Comparison of ENCODE assay signal across 15 cellular contexts in the genomic region with DNA sequence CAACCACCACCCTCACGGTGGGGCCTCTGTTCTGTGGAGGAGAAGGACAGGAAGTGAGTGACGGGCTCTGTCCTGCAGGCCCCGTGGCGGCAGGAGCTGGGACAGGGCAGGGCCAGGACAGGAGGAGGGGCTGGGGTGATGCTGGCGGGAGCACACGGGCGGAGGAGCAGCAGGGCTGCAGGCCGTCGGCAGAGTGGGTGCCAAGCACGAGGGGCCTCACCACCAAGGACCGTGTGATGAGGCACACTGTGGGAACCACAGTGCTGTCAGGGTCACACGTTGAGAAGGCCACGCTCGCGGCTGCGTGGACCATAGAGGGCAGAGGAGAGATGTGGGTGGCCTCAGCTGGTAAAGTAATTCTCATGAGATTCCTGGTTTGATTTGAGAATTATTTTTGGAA. TPM values are rescaled to one million over a fixed set of nuclear protein-coding genes. Genes with fewer than 3 reads are reported as not detected.
A peak's percentile ranks its signal among the peaks of the same experiment; 100 is the strongest.
DNase-seq lines count a peak whose midpoint lies in the region; ATAC-seq, FAIRE-seq and TF ChIP-seq lines count a peak whose summit lies in the region.
"Had no signal": no experiment of that assay in that cellular context is flagged by ENCODE, and none has a peak within 500 bp of the region (broad histone marks: within the 10 kb centered on the region; RNA-seq: fewer than 3 reads in every experiment).

No MANE protein-coding gene starts in this region.

- 85% methylated on average over 16 of the region's 16 CpGs for WGBS in GM12878 (ENCODE audit: insufficient coverage, insufficient replicate concordance, low lambda C conversion rate, missing lambda C conversion rate)

- no peak for TF ChIP-seq POLR2A in GM12878 (IDR thresholded peaks at IDR 0.05; ENCODE audit: low read depth, low read length)

- H4K20me1 ChIP-seq in GM12878 (ENCODE audit: control insufficient read depth, insufficient read depth) = no peaks in the 10 kb centered on the region
- H4K20me1 ChIP-seq in osteoblast (ENCODE audit: insufficient read depth, low read length) = peaks cover 2% of the 10 kb centered on the region

- H3K4me3 Mint-ChIP-seq in activated naive CD8-positive, alpha-beta T cell treated with anti-CD3 and anti-CD28 coated beads for 36 hours = no peak overlapping the region
- no peak overlapping the region for H3K4me3 Mint-ChIP-seq in activated naive CD8-positive, alpha-beta T cell treated with anti-CD3 and anti-CD28 coated beads, Interleukin-2, amount 50 U/mL, for 24 hours
- H3K4me3 Mint-ChIP-seq: CD4-positive, CD25-positive, alpha-beta regulatory T cell; GM23338; IgD-negative memory B cell had no signal

- H3K9me3 ChIP-seq in GM12878 (replicated peaks; ENCODE audit: control insufficient read depth, insufficient read depth, low read length) (no peaks in the 10 kb centered on the region), osteoblast (ENCODE audit: low read depth, low read length) (no peaks in the 10 kb centered on the region)
- H3K9me3 ChIP-seq: BLaER1 treated with 17β-estradiol and CSF1 and Interleukin-3, amounts not matched to agents 10 nM and 100 nM; HAP-1 had no signal

- H3K4me2 ChIP-seq in GM12878 (ENCODE audit: control insufficient read depth, insufficient read depth) (no peak overlapping the region), osteoblast (ENCODE audit: insufficient read depth, low read length) (no peak overlapping the region)
- H3K4me2 ChIP-seq: GM23338 had no signal

- RAD21 ChIA-PET in GM12878 (lab: Charles Lee; ENCODE audit: unreplicated experiment) = interaction anchor here (1.3 kb wide), 1 partner anchor 9 kb away, joined by 3 read pairs; no protein-coding TSS in a partner anchor

- no peak for TF ChIP-seq EP300 in GM12878 (IDR thresholded peaks at IDR 0.05; ENCODE audit: borderline replicate concordance in 1 of 2, control insufficient read depth in 1 of 2, low read depth in 2 of 2, low read length in 2 of 2)

- H3K36me3 ChIP-seq in GM12878 (ENCODE audit: control insufficient read depth in 2 of 2, insufficient read depth in 2 of 2, low read length in 1 of 2) (peaks cover 5 to 31% of the 10 kb centered on the region in 2 experiments; a peak in 3 of 4 replicates), osteoblast (ENCODE audit: insufficient read depth, low read length) (peaks cover 17% of the 10 kb centered on the region)

- SMC1A ChIA-PET in GM12878 (lab: Charles Lee; ENCODE audit: uncharacterized antibody, unreplicated experiment) = no interaction called here

- H3K27me3 ChIP-seq in GM12878 (replicated peaks in 1 of 2; ENCODE audit: control insufficient read depth in 2 of 2, insufficient read depth in 2 of 2, low read length in 1 of 2) (no peaks in the 10 kb centered on the region), osteoblast (ENCODE audit: insufficient read depth, low read length) (no peaks in the 10 kb centered on the region)
- H3K27me3 ChIP-seq: BLaER1 treated with 17β-estradiol and CSF1 and Interleukin-3, amounts not matched to agents 10 nM and 100 nM had no signal

- ATAC-seq in activated naive CD8-positive, alpha-beta T cell treated with anti-CD3 and anti-CD28 coated beads, Interleukin-2, amount 50 U/mL, for 24 hours = no peak
- no peak for ATAC-seq in GM12878

- CTCF ChIA-PET in GM12878 (lab: Yijun Ruan, JAX) = no interaction called here

- H2AFZ ChIP-seq in GM12878 (ENCODE audit: control insufficient read depth, low read depth, low read length) (no peak overlapping the region), osteoblast (ENCODE audit: low read length) (no peak overlapping the region)
- H2AFZ ChIP-seq: GM23338 had no signal

- H3K27me3 Mint-ChIP-seq in activated naive CD8-positive, alpha-beta T cell treated with anti-CD3 and anti-CD28 coated beads for 36 hours = no peaks in the 10 kb centered on the region
- H3K27me3 Mint-ChIP-seq in activated naive CD8-positive, alpha-beta T cell treated with anti-CD3 and anti-CD28 coated beads, Interleukin-2, amount 50 U/mL, for 24 hours = no peaks in the 10 kb centered on the region
- H3K27me3 Mint-ChIP-seq: CD4-positive, CD25-positive, alpha-beta regulatory T cell; IgD-negative memory B cell had no signal

- no peak overlapping the region for H3K27ac ChIP-seq in GM12878 (ENCODE audit: control insufficient read depth, insufficient read depth)
- H3K27ac ChIP-seq in osteoblast (ENCODE audit: low read depth, low read length) = no peak overlapping the region
- H3K27ac ChIP-seq: 22Rv1; BLaER1 treated with 17β-estradiol and CSF1 and Interleukin-3, amounts not matched to agents 10 nM and 100 nM had no signal

- peaks cover 26% of the 10 kb centered on the region for H3K36me3 Mint-ChIP-seq in activated naive CD8-positive, alpha-beta T cell treated with anti-CD3 and anti-CD28 coated beads for 36 hours
- H3K36me3 Mint-ChIP-seq in activated naive CD8-positive, alpha-beta T cell treated with anti-CD3 and anti-CD28 coated beads, Interleukin-2, amount 50 U/mL, for 24 hours (ENCODE audit: low read depth) = peaks cover 27% of the 10 kb centered on the region
- H3K36me3 Mint-ChIP-seq: IgD-negative memory B cell had no signal

- H3K4me1 ChIP-seq in GM12878 (ENCODE audit: control insufficient read depth, insufficient read depth, low read length) = no peaks in the 10 kb centered on the region; the same call in 1 of the 2 replicates
- H3K4me1 ChIP-seq in osteoblast (ENCODE audit: insufficient read depth, low read length) = no peaks in the 10 kb centered on the region
- H3K4me1 ChIP-seq: HAP-1 had no signal

- POLR2A ChIA-PET in GM12878 (lab: Charles Lee) = interaction anchor here (0.5 kb wide), 1 partner anchor 26 kb away, joined by 3 read pairs; no protein-coding TSS in a partner anchor

- no peak overlapping the region for H3K9ac ChIP-seq in GM12878 (ENCODE audit: control insufficient read depth, insufficient read depth, low read length)

- peaks cover 21% of the 10 kb centered on the region for H3K79me2 ChIP-seq in GM12878 (ENCODE audit: control insufficient read depth, insufficient read depth, low read length)
- peaks cover 53% of the 10 kb centered on the region for H3K79me2 ChIP-seq in osteoblast (ENCODE audit: insufficient read depth, low read length)

- peaks cover 10% of the 10 kb centered on the region for H3K4me1 Mint-ChIP-seq in activated naive CD8-positive, alpha-beta T cell treated with anti-CD3 and anti-CD28 coated beads for 36 hours
- peaks cover 15% of the 10 kb centered on the region for H3K4me1 Mint-ChIP-seq in activated naive CD8-positive, alpha-beta T cell treated with anti-CD3 and anti-CD28 coated beads, Interleukin-2, amount 50 U/mL, for 24 hours
- H3K4me1 Mint-ChIP-seq: GM23338 had no signal

- H3K27ac Mint-ChIP-seq in activated naive CD8-positive, alpha-beta T cell treated with anti-CD3 and anti-CD28 coated beads for 36 hours = peak overlapping the region; percentile 63
- H3K27ac Mint-ChIP-seq in activated naive CD8-positive, alpha-beta T cell treated with anti-CD3 and anti-CD28 coated beads, Interleukin-2, amount 50 U/mL, for 24 hours = no peak overlapping the region
- H3K27ac Mint-ChIP-seq: CD4-positive, CD25-positive, alpha-beta regulatory T cell; GM23338 had no signal

- in situ Hi-C loops in GM12878 (cut with MboI) = no loop called here

- no peak for FAIRE-seq in GM12878 (lab: Jason Lieb, UNC)
- FAIRE-seq: GM18507 had no signal

- intact Hi-C loops in GM12878 (cut with micrococcal nuclease; ENCODE audit: unreplicated experiment) = no loop called here

- TF ChIP-seq RAD21 in GM12878 (IDR thresholded peaks at IDR 0.05; ENCODE audit: insufficient read depth, low read depth, low read length) = no peak

- DNase-seq in activated naive CD8-positive, alpha-beta T cell treated with anti-CD3 and anti-CD28 coated beads for 36 hours = no peak
- no peak for DNase-seq in activated naive CD8-positive, alpha-beta T cell treated with anti-CD3 and anti-CD28 coated beads, Interleukin-2, amount 50 U/mL, for 24 hours
- DNase-seq in GM12878 (ENCODE audit: low read depth, low spot score) (no peak), osteoblast (ENCODE audit: insufficient read length, low spot score, missing footprints) (peak; percentile 72), hypothalamus (lab: John Stamatoyannopoulos, UW) (no peak), NOMO-1 treated with DMSO at 0.1 percent for 48 hours (lab: John Stamatoyannopoulos, UW; ENCODE audit: unreplicated experiment) (no peak)
- DNase-seq: CD4-positive, CD25-positive, alpha-beta regulatory T cell; DMS 273 treated with DMSO at 0.1 percent for 48 hours had no signal

- H3K4me3 ChIP-seq in GM12878 (no peak overlapping the region), osteoblast (ENCODE audit: insufficient read depth, low read length) (no peak overlapping the region)
- H3K4me3 ChIP-seq: BLaER1 treated with 17β-estradiol and CSF1 and Interleukin-3, amounts not matched to agents 10 nM and 100 nM; GM23338; HAP-1 had no signal

- H3K9me3 Mint-ChIP-seq in activated naive CD8-positive, alpha-beta T cell treated with anti-CD3 and anti-CD28 coated beads for 36 hours = no peaks in the 10 kb centered on the region
- H3K9me3 Mint-ChIP-seq in activated naive CD8-positive, alpha-beta T cell treated with anti-CD3 and anti-CD28 coated beads, Interleukin-2, amount 50 U/mL, for 24 hours = no peaks in the 10 kb centered on the region
- H3K9me3 Mint-ChIP-seq: CD4-positive, CD25-positive, alpha-beta regulatory T cell; GM23338; IgD-negative memory B cell had no signal

- TF ChIP-seq CTCF in GM12878 (IDR thresholded peaks at IDR 0.05 in 2 of 3, conservative IDR thresholded peaks at IDR 0.05 in 1 of 3; ENCODE audit: control insufficient read depth in 2 of 3, extremely low read depth in 1 of 3, insufficient read depth in 1 of 3, low read depth in 3 of 3, low read length in 3 of 3) = no peak
- no peak for TF ChIP-seq CTCF in osteoblast (IDR thresholded peaks at IDR 0.05; ENCODE audit: extremely low read depth, low read depth, low read length)

- no TSS peak for BruUV-seq in GM12878 (replicated peaks; lab: Mats Ljungman, UMichigan)

RNA-seq across cellular contexts. Expression of a gene that starts 8.5 kb away (rescaled TPM):
- 1 to 10 TPM; 5.0 to 6.0 TPM for total RNA-seq in activated naive CD8-positive, alpha-beta T cell treated with anti-CD3 and anti-CD28 coated beads for 36 hours
- total RNA-seq in GM12878 (2013; cell fraction: nucleolus; rRNA removed) = not detected in 2 replicates
- total RNA-seq in GM12878 (2014; rRNA removed) (2.8 and 4.4 TPM in 2 replicates), GM12878 (2014; rRNA removed; fragmentation: Illumina TruSeq; extraction: Trizol) (0.32 and 0.36 TPM in 2 replicates), GM12878 (2021) (6.4 and 16.0 TPM in 2 replicates), osteoblast (5.1 and 5.6 TPM in 2 replicates)
- 5.6 TPM for polyA plus RNA-seq in GM12878 (2011; ENCODE audit: low read depth)
- polyA plus RNA-seq in GM12878 (2011; rRNA removed) (2.0 and 2.2 TPM in 2 replicates), GM12878 (2014; fragmentation: Illumina TruSeq; extraction: Trizol) (0.18 TPM in 1 of 2 replicates, not detected in the other), GM12878 (2014; fragmentation: Nextera tagmentation; extraction: Ambion mirVana) (1 to 10 TPM in 1 of 2 experiments, not detected in 1; 1.0 TPM), GM12878 (2014; rRNA removed) (2.4 and 7.1 TPM in 2 replicates), GM12878 (2016; fragmentation: Nextera tagmentation; extraction: Ambion mirVana) (10 to 100 TPM; 14.0 to 16.0 TPM)
- polyA plus RNA-seq in GM12878 (2011; cell fraction: cytosol; rRNA removed) = 8.5 and 9.4 TPM in 2 replicates
- polyA plus RNA-seq in GM12878 (2011; cell fraction: nucleus; rRNA removed) = 10.9 and 11.6 TPM in 2 replicates
- 4.7 and 8.2 TPM in 2 replicates for polyA plus RNA-seq in GM12878 (2012)
- 2.0 TPM in 1 of 2 replicates, not detected in the other for polyA minus RNA-seq in GM12878 (2011; rRNA and poly(A)+ RNA removed)
- 4.2 TPM in 1 of 2 replicates, not detected in the other for polyA minus RNA-seq in GM12878 (2011; cell fraction: cytosol; rRNA and poly(A)+ RNA removed)
- polyA minus RNA-seq in GM12878 (2011; cell fraction: nucleus; rRNA and poly(A)+ RNA removed) = not detected in 2 replicates

RNA-seq across cellular contexts. Expression of a gene that starts 8.9 kb away (rescaled TPM):
- 100 to 1,000 TPM; 143 to 152 TPM for total RNA-seq in activated naive CD8-positive, alpha-beta T cell treated with anti-CD3 and anti-CD28 coated beads for 36 hours
- total RNA-seq in GM12878 (2013; cell fraction: nucleolus; rRNA removed) = 43.3 and 47.4 TPM in 2 replicates
- total RNA-seq in GM12878 (2014; rRNA removed) (78.5 and 86.1 TPM in 2 replicates), GM12878 (2014; rRNA removed; fragmentation: Illumina TruSeq; extraction: Trizol) (33.9 and 39.4 TPM in 2 replicates), GM12878 (2021) (99.8 and 110 TPM in 2 replicates), osteoblast (24.2 and 27.5 TPM in 2 replicates)
- 19.5 TPM for polyA plus RNA-seq in GM12878 (2011; ENCODE audit: low read depth)
- polyA plus RNA-seq in GM12878 (2011; rRNA removed) (18.4 and 31.9 TPM in 2 replicates), GM12878 (2014; fragmentation: Illumina TruSeq; extraction: Trizol) (22.7 and 36.9 TPM in 2 replicates), GM12878 (2014; fragmentation: Nextera tagmentation; extraction: Ambion mirVana) (10 to 100 TPM in 1 of 2 experiments, 1 to 10 TPM in 1; 5.0 to 16.9 TPM), GM12878 (2014; rRNA removed) (80.3 and 84.2 TPM in 2 replicates), GM12878 (2016; fragmentation: Nextera tagmentation; extraction: Ambion mirVana) (10 to 100 TPM; 81.7 to 85.8 TPM)
- 52.9 and 83.1 TPM in 2 replicates for polyA plus RNA-seq in GM12878 (2011; cell fraction: cytosol; rRNA removed)
- 135 and 170 TPM in 2 replicates for polyA plus RNA-seq in GM12878 (2011; cell fraction: nucleus; rRNA removed)
- polyA plus RNA-seq in GM12878 (2012) = 46.8 and 48.7 TPM in 2 replicates
- polyA minus RNA-seq in GM12878 (2011; rRNA and poly(A)+ RNA removed) = 26.8 and 64.7 TPM in 2 replicates
- 31.8 and 32.3 TPM in 2 replicates for polyA minus RNA-seq in GM12878 (2011; cell fraction: cytosol; rRNA and poly(A)+ RNA removed)
- polyA minus RNA-seq in GM12878 (2011; cell fraction: nucleus; rRNA and poly(A)+ RNA removed) = 26.2 and 40.9 TPM in 2 replicates

RNA-seq across cellular contexts. Expression of a gene that starts 9.4 kb away (rescaled TPM):
- 10 to 100 TPM; 59.3 to 62.6 TPM for total RNA-seq in activated naive CD8-positive, alpha-beta T cell treated with anti-CD3 and anti-CD28 coated beads for 36 hours
- total RNA-seq in GM12878 (2013; cell fraction: nucleolus; rRNA removed) = 34.3 and 36.8 TPM in 2 replicates
- total RNA-seq in GM12878 (2014; rRNA removed) = 32.2 and 34.9 TPM in 2 replicates
- 5.5 and 5.7 TPM in 2 replicates for total RNA-seq in GM12878 (2014; rRNA removed; fragmentation: Illumina TruSeq; extraction: Trizol)
- 54.7 and 57.5 TPM in 2 replicates for total RNA-seq in GM12878 (2021)
- 10.2 TPM for polyA plus RNA-seq in GM12878 (2011; ENCODE audit: low read depth)
- 2.3 and 7.6 TPM in 2 replicates for polyA plus RNA-seq in GM12878 (2011; rRNA removed)
- polyA plus RNA-seq in GM12878 (2011; cell fraction: cytosol; rRNA removed) = 15.1 and 25.7 TPM in 2 replicates
- 221 and 276 TPM in 2 replicates for polyA plus RNA-seq in GM12878 (2011; cell fraction: nucleus; rRNA removed)
- 30.4 and 36.1 TPM in 2 replicates for polyA plus RNA-seq in GM12878 (2012)
- 0.44 and 3.4 TPM in 2 replicates for polyA plus RNA-seq in GM12878 (2014; fragmentation: Illumina TruSeq; extraction: Trizol)
- under 1 TPM; 0.08 to 0.55 TPM for polyA plus RNA-seq in GM12878 (2014; fragmentation: Nextera tagmentation; extraction: Ambion mirVana)
- 49.4 and 61.2 TPM in 2 replicates for polyA plus RNA-seq in GM12878 (2014; rRNA removed)
- 10 to 100 TPM; 36.2 to 39.5 TPM for polyA plus RNA-seq in GM12878 (2016; fragmentation: Nextera tagmentation; extraction: Ambion mirVana)
- polyA minus RNA-seq in GM12878 (2011; rRNA and poly(A)+ RNA removed) = 9.9 and 19.8 TPM in 2 replicates
- polyA minus RNA-seq in GM12878 (2011; cell fraction: cytosol; rRNA and poly(A)+ RNA removed) = 12.6 and 15.1 TPM in 2 replicates
- 37.8 and 63.0 TPM in 2 replicates for polyA minus RNA-seq in GM12878 (2011; cell fraction: nucleus; rRNA and poly(A)+ RNA removed)
- 56.8 and 60.7 TPM in 2 replicates for total RNA-seq in osteoblast

RNA-seq across cellular contexts. Expression of a gene that starts 12.9 kb away (rescaled TPM):
- 10 to 100 TPM; 75.7 to 76.8 TPM for total RNA-seq in activated naive CD8-positive, alpha-beta T cell treated with anti-CD3 and anti-CD28 coated beads for 36 hours
- total RNA-seq in GM12878 (2013; cell fraction: nucleolus; rRNA removed) = 57.1 and 63.5 TPM in 2 replicates
- 39.8 and 40.8 TPM in 2 replicates for total RNA-seq in GM12878 (2014; rRNA removed)
- 8.9 and 9.8 TPM in 2 replicates for total RNA-seq in GM12878 (2014; rRNA removed; fragmentation: Illumina TruSeq; extraction: Trizol)
- 53.2 and 53.9 TPM in 2 replicates for total RNA-seq in GM12878 (2021)
- polyA plus RNA-seq in GM12878 (2011; ENCODE audit: low read depth) = 9.5 TPM
- 8.8 and 21.0 TPM in 2 replicates for polyA plus RNA-seq in GM12878 (2011; rRNA removed)
- polyA plus RNA-seq in GM12878 (2011; cell fraction: cytosol; rRNA removed) = 29.5 and 58.9 TPM in 2 replicates
- polyA plus RNA-seq in GM12878 (2011; cell fraction: nucleus; rRNA removed) = 283 and 296 TPM in 2 replicates
- polyA plus RNA-seq in GM12878 (2012) = 32.9 and 38.1 TPM in 2 replicates
- 3.0 and 5.6 TPM in 2 replicates for polyA plus RNA-seq in GM12878 (2014; fragmentation: Illumina TruSeq; extraction: Trizol)
- polyA plus RNA-seq in GM12878 (2014; fragmentation: Nextera tagmentation; extraction: Ambion mirVana) = under 1 TPM; 0.42 to 0.91 TPM
- 55.7 and 57.8 TPM in 2 replicates for polyA plus RNA-seq in GM12878 (2014; rRNA removed)
- polyA plus RNA-seq in GM12878 (2016; fragmentation: Nextera tagmentation; extraction: Ambion mirVana) = 10 to 100 TPM; 28.3 to 37.7 TPM
- polyA minus RNA-seq in GM12878 (2011; rRNA and poly(A)+ RNA removed) = 12.4 and 23.6 TPM in 2 replicates
- polyA minus RNA-seq in GM12878 (2011; cell fraction: cytosol; rRNA and poly(A)+ RNA removed) = 11.2 and 12.8 TPM in 2 replicates
- polyA minus RNA-seq in GM12878 (2011; cell fraction: nucleus; rRNA and poly(A)+ RNA removed) = 22.4 and 35.5 TPM in 2 replicates
- 14.4 and 30.0 TPM in 2 replicates for total RNA-seq in osteoblast

RNA-seq across cellular contexts. Expression of a gene that starts 28.8 kb away (rescaled TPM):
- 10 to 100 TPM; 15.1 to 15.9 TPM for total RNA-seq in activated naive CD8-positive, alpha-beta T cell treated with anti-CD3 and anti-CD28 coated beads for 36 hours
- total RNA-seq in GM12878 (2013; cell fraction: nucleolus; rRNA removed) = 2.3 and 2.6 TPM in 2 replicates
- total RNA-seq in GM12878 (2014; rRNA removed) (1.3 and 1.5 TPM in 2 replicates), GM12878 (2014; rRNA removed; fragmentation: Illumina TruSeq; extraction: Trizol) (0.32 and 0.63 TPM in 2 replicates), GM12878 (2021) (1.1 and 1.7 TPM in 2 replicates), osteoblast (0.29 and 0.72 TPM in 2 replicates)
- polyA plus RNA-seq in GM12878 (2011; ENCODE audit: low read depth) = 0.26 TPM
- polyA plus RNA-seq in GM12878 (2011; rRNA removed) (not detected in 2 replicates), GM12878 (2014; fragmentation: Illumina TruSeq; extraction: Trizol) (0.59 and 0.65 TPM in 2 replicates), GM12878 (2014; fragmentation: Nextera tagmentation; extraction: Ambion mirVana) (under 1 TPM in 1 of 2 experiments, not detected in 1; 0.05 TPM), GM12878 (2014; rRNA removed) (1.8 and 2.2 TPM in 2 replicates), GM12878 (2016; fragmentation: Nextera tagmentation; extraction: Ambion mirVana) (1 to 10 TPM in 1 of 2 experiments, under 1 TPM in 1; 0.72 to 1.1 TPM)
- polyA plus RNA-seq in GM12878 (2011; cell fraction: cytosol; rRNA removed) = 0.01 and 0.03 TPM in 2 replicates
- polyA plus RNA-seq in GM12878 (2011; cell fraction: nucleus; rRNA removed) = 0.03 and 0.04 TPM in 2 replicates
- 1.5 and 1.9 TPM in 2 replicates for polyA plus RNA-seq in GM12878 (2012)
- polyA minus RNA-seq in GM12878 (2011; rRNA and poly(A)+ RNA removed) = not detected in 2 replicates
- 0.31 TPM in 1 of 2 replicates, not detected in the other for polyA minus RNA-seq in GM12878 (2011; cell fraction: cytosol; rRNA and poly(A)+ RNA removed)
- polyA minus RNA-seq in GM12878 (2011; cell fraction: nucleus; rRNA and poly(A)+ RNA removed) = 0.10 TPM in 1 of 2 replicates, not detected in the other
- total RNA-seq: GM23338, HT-29 had no signal
- polyA plus RNA-seq: GM23338 had no signal
